In the genomic region with DNA sequence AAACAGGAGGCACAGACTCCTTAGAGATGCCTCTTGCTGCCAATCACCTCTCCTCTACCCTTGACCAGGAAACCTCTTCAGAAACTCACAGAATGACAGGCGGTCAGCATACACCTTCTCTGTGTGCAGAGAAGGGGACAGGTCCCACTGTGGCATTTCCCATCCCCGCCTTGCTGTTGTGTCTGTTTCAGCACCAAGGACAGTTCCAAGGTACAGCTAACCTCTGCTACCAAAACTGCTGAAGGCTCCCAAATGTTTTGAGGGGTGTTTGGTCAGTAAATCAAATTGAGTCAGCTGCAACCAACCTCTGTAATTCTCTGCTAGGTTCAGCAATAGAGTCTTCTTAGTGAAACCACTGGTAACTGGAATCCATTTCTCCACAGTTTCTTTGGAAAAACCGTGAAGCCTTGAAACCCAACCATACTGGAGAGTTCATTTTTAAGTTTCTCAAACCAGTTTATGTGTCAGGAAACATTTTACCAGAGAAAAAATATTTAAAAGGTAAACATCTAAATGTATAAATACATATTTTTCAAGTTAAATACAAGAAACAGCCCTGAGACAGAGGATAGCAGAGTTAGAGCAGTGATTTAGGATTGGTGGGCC, we compare ENCODE assay signal across 1 cellular context.
A peak's percentile ranks its signal among the peaks of the same experiment; 100 is the strongest.
TF ChIP-seq lines count a peak whose summit lies in the region.

No MANE protein-coding gene starts in this region.

TF ChIP-seq in HepG2, 621 proteins besides CTCF, POLR2A, EP300 and RAD21 (continued from another document):
- TF ChIP-seq ZNF605 (CRISPR knock-in tag; IDR thresholded peaks at IDR 0.05), result 0 out of 2 replicates have a peak, but pooled peaks have one; percentile 20
- no peak for TF ChIP-seq BCL6 (CRISPR knock-in tag; IDR thresholded peaks at IDR 0.05)
- TF ChIP-seq, protein P1, sequence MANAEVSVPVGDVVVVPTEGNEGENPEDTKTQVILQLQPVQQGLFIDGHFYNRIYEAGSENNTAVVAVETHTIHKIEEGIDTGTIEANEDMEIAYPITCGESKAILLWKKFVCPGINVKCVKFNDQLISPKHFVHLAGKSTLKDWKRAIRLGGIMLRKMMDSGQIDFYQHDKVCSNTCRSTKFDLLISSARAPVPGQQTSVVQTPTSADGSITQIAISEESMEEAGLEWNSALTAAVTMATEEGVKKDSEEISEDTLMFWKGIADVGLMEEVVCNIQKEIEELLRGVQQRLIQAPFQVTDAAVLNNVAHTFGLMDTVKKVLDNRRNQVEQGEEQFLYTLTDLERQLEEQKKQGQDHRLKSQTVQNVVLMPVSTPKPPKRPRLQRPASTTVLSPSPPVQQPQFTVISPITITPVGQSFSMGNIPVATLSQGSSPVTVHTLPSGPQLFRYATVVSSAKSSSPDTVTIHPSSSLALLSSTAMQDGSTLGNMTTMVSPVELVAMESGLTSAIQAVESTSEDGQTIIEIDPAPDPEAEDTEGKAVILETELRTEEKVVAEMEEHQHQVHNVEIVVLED (CRISPR knock-in tag; IDR thresholded peaks at IDR 0.05; ENCODE audit: borderline replicate concordance), result no peak
- 0 out of 2 replicates have a peak, but pooled peaks have one; percentile 61 for TF ChIP-seq BRCA1 (CRISPR knock-in tag; IDR thresholded peaks at IDR 0.05)
- TF ChIP-seq ISL2 (CRISPR knock-in tag; IDR thresholded peaks at IDR 0.05), result no peak
- TF ChIP-seq ZEB1 (IDR thresholded peaks at IDR 0.05; ENCODE audit: insufficient replicate concordance, low read depth), result no peak
- peak; percentile 36; the same call in 1 of the 2 replicates for TF ChIP-seq RXRB (CRISPR knock-in tag; IDR thresholded peaks at IDR 0.05; ENCODE audit: borderline replicate concordance)
- TF ChIP-seq, protein P2, sequence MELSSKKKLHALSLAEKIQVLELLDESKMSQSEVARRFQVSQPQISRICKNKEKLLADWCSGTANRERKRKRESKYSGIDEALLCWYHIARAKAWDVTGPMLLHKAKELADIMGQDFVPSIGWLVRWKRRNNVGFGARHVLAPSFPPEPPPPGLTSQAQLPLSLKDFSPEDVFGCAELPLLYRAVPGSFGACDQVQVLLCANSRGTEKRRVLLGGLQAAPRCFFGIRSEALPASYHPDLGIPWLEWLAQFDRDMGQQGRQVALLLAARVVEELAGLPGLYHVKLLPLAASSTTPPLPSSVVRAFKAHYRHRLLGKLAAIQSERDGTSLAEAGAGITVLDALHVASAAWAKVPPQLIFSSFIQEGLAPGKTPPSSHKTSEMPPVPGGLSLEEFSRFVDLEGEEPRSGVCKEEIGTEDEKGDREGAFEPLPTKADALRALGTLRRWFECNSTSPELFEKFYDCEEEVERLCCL (CRISPR knock-in tag; IDR thresholded peaks at IDR 0.05; ENCODE audit: borderline replicate concordance), result no peak
- no peak for TF ChIP-seq REPIN1 (CRISPR knock-in tag; IDR thresholded peaks at IDR 0.05; ENCODE audit: borderline replicate concordance, low read depth)
- TF ChIP-seq, protein P3, sequence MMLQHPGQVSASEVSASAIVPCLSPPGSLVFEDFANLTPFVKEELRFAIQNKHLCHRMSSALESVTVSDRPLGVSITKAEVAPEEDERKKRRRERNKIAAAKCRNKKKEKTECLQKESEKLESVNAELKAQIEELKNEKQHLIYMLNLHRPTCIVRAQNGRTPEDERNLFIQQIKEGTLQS (CRISPR knock-in tag; IDR thresholded peaks at IDR 0.05), result no peak
- TF ChIP-seq, protein P4, sequence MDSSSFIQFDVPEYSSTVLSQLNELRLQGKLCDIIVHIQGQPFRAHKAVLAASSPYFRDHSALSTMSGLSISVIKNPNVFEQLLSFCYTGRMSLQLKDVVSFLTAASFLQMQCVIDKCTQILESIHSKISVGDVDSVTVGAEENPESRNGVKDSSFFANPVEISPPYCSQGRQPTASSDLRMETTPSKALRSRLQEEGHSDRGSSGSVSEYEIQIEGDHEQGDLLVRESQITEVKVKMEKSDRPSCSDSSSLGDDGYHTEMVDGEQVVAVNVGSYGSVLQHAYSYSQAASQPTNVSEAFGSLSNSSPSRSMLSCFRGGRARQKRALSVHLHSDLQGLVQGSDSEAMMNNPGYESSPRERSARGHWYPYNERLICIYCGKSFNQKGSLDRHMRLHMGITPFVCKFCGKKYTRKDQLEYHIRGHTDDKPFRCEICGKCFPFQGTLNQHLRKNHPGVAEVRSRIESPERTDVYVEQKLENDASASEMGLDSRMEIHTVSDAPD (CRISPR knock-in tag; IDR thresholded peaks at IDR 0.05), result no peak
- TF ChIP-seq HMGA1 (CRISPR knock-in tag; conservative IDR thresholded peaks at IDR 0.05), result no peak
- TF ChIP-seq JUNB (CRISPR knock-in tag; IDR thresholded peaks at IDR 0.05; ENCODE audit: borderline replicate concordance), result no peak
- TF ChIP-seq, protein P5, sequence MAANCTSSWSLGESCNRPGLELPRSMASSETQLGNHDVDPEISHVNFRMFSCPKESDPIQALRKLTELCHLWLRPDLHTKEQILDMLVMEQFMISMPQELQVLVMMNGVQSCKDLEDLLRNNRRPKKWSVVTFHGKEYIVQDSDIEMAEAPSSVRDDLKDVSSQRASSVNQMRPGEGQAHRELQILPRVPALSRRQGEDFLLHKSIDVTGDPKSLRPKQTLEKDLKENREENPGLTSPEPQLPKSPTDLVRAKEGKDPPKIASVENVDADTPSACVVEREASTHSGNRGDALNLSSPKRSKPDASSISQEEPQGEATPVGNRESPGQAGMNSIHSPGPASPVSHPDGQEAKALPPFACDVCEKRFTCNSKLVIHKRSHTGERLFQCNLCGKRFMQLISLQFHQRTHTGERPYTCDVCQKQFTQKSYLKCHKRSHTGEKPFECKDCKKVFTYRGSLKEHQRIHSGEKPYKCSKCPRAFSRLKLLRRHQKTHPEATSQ (CRISPR knock-in tag; IDR thresholded peaks at IDR 0.05; ENCODE audit: borderline replicate concordance), result no peak
- no peak for TF ChIP-seq ZNF850 (CRISPR knock-in tag; conservative IDR thresholded peaks at IDR 0.05)
- TF ChIP-seq, protein P6, sequence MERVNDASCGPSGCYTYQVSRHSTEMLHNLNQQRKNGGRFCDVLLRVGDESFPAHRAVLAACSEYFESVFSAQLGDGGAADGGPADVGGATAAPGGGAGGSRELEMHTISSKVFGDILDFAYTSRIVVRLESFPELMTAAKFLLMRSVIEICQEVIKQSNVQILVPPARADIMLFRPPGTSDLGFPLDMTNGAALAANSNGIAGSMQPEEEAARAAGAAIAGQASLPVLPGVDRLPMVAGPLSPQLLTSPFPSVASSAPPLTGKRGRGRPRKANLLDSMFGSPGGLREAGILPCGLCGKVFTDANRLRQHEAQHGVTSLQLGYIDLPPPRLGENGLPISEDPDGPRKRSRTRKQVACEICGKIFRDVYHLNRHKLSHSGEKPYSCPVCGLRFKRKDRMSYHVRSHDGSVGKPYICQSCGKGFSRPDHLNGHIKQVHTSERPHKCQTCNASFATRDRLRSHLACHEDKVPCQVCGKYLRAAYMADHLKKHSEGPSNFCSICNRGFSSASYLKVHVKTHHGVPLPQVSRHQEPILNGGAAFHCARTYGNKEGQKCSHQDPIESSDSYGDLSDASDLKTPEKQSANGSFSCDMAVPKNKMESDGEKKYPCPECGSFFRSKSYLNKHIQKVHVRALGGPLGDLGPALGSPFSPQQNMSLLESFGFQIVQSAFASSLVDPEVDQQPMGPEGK (CRISPR knock-in tag; IDR thresholded peaks at IDR 0.05), result no peak
- TF ChIP-seq GATAD1 (CRISPR knock-in tag; IDR thresholded peaks at IDR 0.05), result no peak
- no peak for TF ChIP-seq ZNF350 (CRISPR knock-in tag; IDR thresholded peaks at IDR 0.05; ENCODE audit: borderline replicate concordance, low read depth)
- no peak for TF ChIP-seq ZNF3 (CRISPR knock-in tag; IDR thresholded peaks at IDR 0.05)
- TF ChIP-seq ZFP36L1 (CRISPR knock-in tag; IDR thresholded peaks at IDR 0.05), result no peak
- TF ChIP-seq, protein P7, sequence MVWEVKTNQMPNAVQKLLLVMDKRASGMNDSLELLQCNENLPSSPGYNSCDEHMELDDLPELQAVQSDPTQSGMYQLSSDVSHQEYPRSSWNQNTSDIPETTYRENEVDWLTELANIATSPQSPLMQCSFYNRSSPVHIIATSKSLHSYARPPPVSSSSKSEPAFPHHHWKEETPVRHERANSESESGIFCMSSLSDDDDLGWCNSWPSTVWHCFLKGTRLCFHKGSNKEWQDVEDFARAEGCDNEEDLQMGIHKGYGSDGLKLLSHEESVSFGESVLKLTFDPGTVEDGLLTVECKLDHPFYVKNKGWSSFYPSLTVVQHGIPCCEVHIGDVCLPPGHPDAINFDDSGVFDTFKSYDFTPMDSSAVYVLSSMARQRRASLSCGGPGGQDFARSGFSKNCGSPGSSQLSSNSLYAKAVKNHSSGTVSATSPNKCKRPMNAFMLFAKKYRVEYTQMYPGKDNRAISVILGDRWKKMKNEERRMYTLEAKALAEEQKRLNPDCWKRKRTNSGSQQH (CRISPR knock-in tag; IDR thresholded peaks at IDR 0.05; ENCODE audit: low read depth), result 0 out of 2 replicates have a peak, but pooled peaks have one; percentile 69
- TF ChIP-seq, protein P8, sequence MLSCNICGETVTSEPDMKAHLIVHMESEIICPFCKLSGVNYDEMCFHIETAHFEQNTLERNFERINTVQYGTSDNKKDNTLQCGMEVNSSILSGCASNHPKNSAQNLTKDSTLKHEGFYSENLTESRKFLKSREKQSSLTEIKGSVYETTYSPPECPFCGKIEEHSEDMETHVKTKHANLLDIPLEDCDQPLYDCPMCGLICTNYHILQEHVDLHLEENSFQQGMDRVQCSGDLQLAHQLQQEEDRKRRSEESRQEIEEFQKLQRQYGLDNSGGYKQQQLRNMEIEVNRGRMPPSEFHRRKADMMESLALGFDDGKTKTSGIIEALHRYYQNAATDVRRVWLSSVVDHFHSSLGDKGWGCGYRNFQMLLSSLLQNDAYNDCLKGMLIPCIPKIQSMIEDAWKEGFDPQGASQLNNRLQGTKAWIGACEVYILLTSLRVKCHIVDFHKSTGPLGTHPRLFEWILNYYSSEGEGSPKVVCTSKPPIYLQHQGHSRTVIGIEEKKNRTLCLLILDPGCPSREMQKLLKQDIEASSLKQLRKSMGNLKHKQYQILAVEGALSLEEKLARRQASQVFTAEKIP (CRISPR knock-in tag; IDR thresholded peaks at IDR 0.05; ENCODE audit: borderline replicate concordance), result no peak
- 0 out of 2 replicates have a peak, but pooled peaks have one; percentile 43 for TF ChIP-seq KLF6 (CRISPR knock-in tag; IDR thresholded peaks at IDR 0.05)
- TF ChIP-seq, protein P9, sequence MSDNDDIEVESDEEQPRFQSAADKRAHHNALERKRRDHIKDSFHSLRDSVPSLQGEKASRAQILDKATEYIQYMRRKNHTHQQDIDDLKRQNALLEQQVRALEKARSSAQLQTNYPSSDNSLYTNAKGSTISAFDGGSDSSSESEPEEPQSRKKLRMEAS (IDR thresholded peaks at IDR 0.05), result no peak
- TF ChIP-seq KAT8 (CRISPR knock-in tag; IDR thresholded peaks at IDR 0.05), result no peak
- no peak for TF ChIP-seq ATF7-NPFF (CRISPR knock-in tag; IDR thresholded peaks at IDR 0.05; ENCODE audit: low read depth)
- no peak for TF ChIP-seq SNAI1 (CRISPR knock-in tag; IDR thresholded peaks at IDR 0.05; ENCODE audit: borderline replicate concordance)
- TF ChIP-seq, protein P10, sequence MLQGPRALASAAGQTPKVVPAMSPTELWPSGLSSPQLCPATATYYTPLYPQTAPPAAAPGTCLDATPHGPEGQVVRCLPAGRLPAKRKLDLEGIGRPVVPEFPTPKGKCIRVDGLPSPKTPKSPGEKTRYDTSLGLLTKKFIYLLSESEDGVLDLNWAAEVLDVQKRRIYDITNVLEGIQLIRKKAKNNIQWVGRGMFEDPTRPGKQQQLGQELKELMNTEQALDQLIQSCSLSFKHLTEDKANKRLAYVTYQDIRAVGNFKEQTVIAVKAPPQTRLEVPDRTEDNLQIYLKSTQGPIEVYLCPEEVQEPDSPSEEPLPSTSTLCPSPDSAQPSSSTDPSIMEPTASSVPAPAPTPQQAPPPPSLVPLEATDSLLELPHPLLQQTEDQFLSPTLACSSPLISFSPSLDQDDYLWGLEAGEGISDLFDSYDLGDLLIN (CRISPR knock-in tag; IDR thresholded peaks at IDR 0.05; ENCODE audit: borderline replicate concordance), result no peak
- TF ChIP-seq MAFG (CRISPR knock-in tag; IDR thresholded peaks at IDR 0.05), result no peak
- TF ChIP-seq JDP2 (CRISPR knock-in tag; IDR thresholded peaks at IDR 0.05; ENCODE audit: borderline replicate concordance), result no peak
- TF ChIP-seq ZNF101 (CRISPR knock-in tag; IDR thresholded peaks at IDR 0.05; ENCODE audit: borderline replicate concordance, low read depth), result no peak
- no peak for TF ChIP-seq ZNF232 (CRISPR knock-in tag; IDR thresholded peaks at IDR 0.05; ENCODE audit: borderline replicate concordance)
- no peak for TF ChIP-seq STAT5B (CRISPR knock-in tag; IDR thresholded peaks at IDR 0.05)
- 0 out of 4 replicates have a peak, but pooled peaks of 1 of the 2 experiments have one; percentile 27 for TF ChIP-seq KLF16 (CRISPR knock-in tag; IDR thresholded peaks at IDR 0.05)
- TF ChIP-seq SMYD3 (CRISPR knock-in tag; IDR thresholded peaks at IDR 0.05), result no peak
- no peak for TF ChIP-seq ZNF317 (CRISPR knock-in tag; IDR thresholded peaks at IDR 0.05)
- TF ChIP-seq TAF15 (IDR thresholded peaks at IDR 0.05; ENCODE audit: low read depth, low read length, poor library complexity, severe bottlenecking), result no peak
TF ChIP-seq in HepG2: peak in this region for 29.
